In genomic region chr10:93701903-93702277, GRCh38 we compare ENCODE assay signal across 8 cellular contexts.
DNase-seq lines count a peak whose midpoint lies in the region; ATAC-seq lines count a peak whose summit lies in the region.

No MANE protein-coding gene starts in this region.

- H3K9me3 Mint-ChIP-seq in memory B cell: no peaks in the 10 kb centered on the region

- peaks cover 8% of the 10 kb centered on the region for H3K36me3 Mint-ChIP-seq in memory B cell

- H3K4me3 Mint-ChIP-seq in memory B cell: no peak overlapping the region

- ATAC-seq in HG02642 (IDR thresholded peaks at IDR 0.05; ENCODE audit: poor library complexity, unreplicated experiment) (peak; percentile 11), memory B cell (ENCODE audit: low read depth) (peak; percentile 16)

- peak overlapping the region; percentile 95 for H3K27ac ChIP-seq in cingulate gyrus (ENCODE audit: low read depth, low read length)

- peak; percentile 2 for DNase-seq in stimulated activated CD4-positive, alpha-beta T cell treated with anti-CD3 and anti-CD28 coated beads, Interleukin-12 subunit alpha, Interleukin-12 subunit beta, amount 100 ng/mL, for 4 hours
- no peak for DNase-seq in stimulated activated CD4-positive, alpha-beta T cell treated with anti-CD3 and anti-CD28 coated beads, Interleukin-2, amount 100 ng/mL, for 48 hours
- peak; percentile 37 for DNase-seq in NCI-H69 (lab: John Stamatoyannopoulos, UW)
- DNase-seq in memory B cell (ENCODE audit: low spot score in 2 of 2): peak in 1 of 2 donors; percentile 6
- no peak for DNase-seq in NCI-H1105 (lab: John Stamatoyannopoulos, UW)
- no peak for DNase-seq in NCI-H1092 treated with DMSO at 0.1 percent for 48 hours (lab: John Stamatoyannopoulos, UW)

- H3K27me3 Mint-ChIP-seq in memory B cell: no peaks in the 10 kb centered on the region

- no peak overlapping the region for H3K27ac Mint-ChIP-seq in memory B cell

- peaks cover 7% of the 10 kb centered on the region for H3K4me1 Mint-ChIP-seq in memory B cell

Comparison
In these comparisons a context has a peak if more than half of its experiments do, and no peak if none do; other contexts are left out.
1. DNase-seq: peak in stimulated activated CD4-positive, alpha-beta T cell treated with anti-CD3 and anti-CD28 coated beads, Interleukin-12 subunit alpha, Interleukin-12 subunit beta, amount 100 ng/mL, for 4 hours (single experiment) and NCI-H69 (single experiment); none in stimulated activated CD4-positive, alpha-beta T cell treated with anti-CD3 and anti-CD28 coated beads, Interleukin-2, amount 100 ng/mL, for 48 hours (0 of 2), NCI-H1105 (single experiment) and NCI-H1092 treated with DMSO at 0.1 percent for 48 hours (single experiment).